In the genomic region with DNA sequence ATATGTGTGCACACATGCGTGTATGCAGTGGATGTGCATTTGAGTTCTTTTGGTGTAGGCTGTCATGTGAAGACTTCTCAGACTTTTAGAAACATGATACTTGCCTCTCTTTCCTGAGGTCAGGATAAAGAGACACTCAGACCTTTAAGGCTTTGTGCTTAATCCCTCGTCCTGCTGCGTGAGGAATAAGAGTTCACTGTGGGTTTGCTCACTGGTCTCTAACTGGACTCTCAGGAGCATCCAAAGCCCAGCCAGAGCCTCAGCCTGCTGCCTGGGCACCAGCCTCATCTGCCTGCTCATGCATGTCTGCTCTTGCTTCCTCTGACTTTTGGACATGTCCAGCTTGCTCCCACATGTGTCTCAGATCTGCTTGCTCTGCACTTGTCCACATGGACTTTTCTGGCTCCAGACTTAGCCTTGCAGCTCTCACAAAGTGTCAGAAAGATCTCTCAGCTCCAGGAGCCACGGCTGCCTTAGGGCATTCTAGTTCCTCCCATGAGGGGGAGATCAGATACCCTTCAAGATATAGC, we compare ENCODE assay signal across 19 cellular contexts.
DNase-seq lines count a peak whose midpoint lies in the region; TF ChIP-seq lines count a peak whose summit lies in the region.
"Had no signal": no experiment of that assay in that cellular context is flagged by ENCODE, and none has a peak within 500 bp of the region (broad histone marks: within the 10 kb centered on the region; RNA-seq: fewer than 3 reads in every experiment).

No MANE protein-coding gene starts in this region.

- H3K4ac ChIP-seq in trophoblast cell (ENCODE audit: low read depth, low read length), result no peak overlapping the region

- H2BK12ac ChIP-seq in trophoblast cell (ENCODE audit: low read length), result peak overlapping the region; percentile 24

- H3K9me3 ChIP-seq in WERI-Rb-1 (ENCODE audit: severe bottlenecking) (peaks cover 5% of the 10 kb centered on the region), trophoblast cell (ENCODE audit: insufficient read depth, low read depth, low read length) (peaks cover 2% of the 10 kb centered on the region)
- H3K9me3 ChIP-seq: Caco-2 had no signal

- no peak overlapping the region for H3K4me3 ChIP-seq in WERI-Rb-1 (ENCODE audit: low read depth, low read length)
- no peak overlapping the region for H3K4me3 ChIP-seq in epithelial cell of esophagus (ENCODE audit: low read length)
- H3K4me3 ChIP-seq in trophoblast cell (ENCODE audit: low read depth, low read length), result no peak overlapping the region
- H3K4me3 ChIP-seq: BLaER1 had no signal

- H4K91ac ChIP-seq in trophoblast cell (ENCODE audit: low read depth, low read length), result no peak overlapping the region

- TF ChIP-seq CTCF in WERI-Rb-1 (IDR thresholded peaks at IDR 0.05; ENCODE audit: low read depth, low read length) (no peak), epithelial cell of esophagus (IDR thresholded peaks at IDR 0.05; ENCODE audit: insufficient read depth, low read depth, low read length, missing control alignments) (no peak)

- no peak overlapping the region for H3K23ac ChIP-seq in trophoblast cell (ENCODE audit: low read length)

- peaks cover 2% of the 10 kb centered on the region for H3K79me1 ChIP-seq in trophoblast cell (ENCODE audit: low read length)

- no peak overlapping the region for H3K4me2 ChIP-seq in trophoblast cell (ENCODE audit: low read length)
- H3K4me2 ChIP-seq: BLaER1 had no signal

- no CpG with 5 or more reads among the region's 4 CpGs for WGBS in trophoblast cell (ENCODE audit: extremely low coverage, insufficient coverage, insufficient read length)

- no peaks in the 10 kb centered on the region for H3K79me2 ChIP-seq in trophoblast cell (ENCODE audit: control insufficient read depth, insufficient read depth, low read length, poor library complexity)

- DNase-seq in WERI-Rb-1 (peak; percentile 60), epithelial cell of esophagus (ENCODE audit: low read depth) (peak; percentile 81), myocyte (ENCODE audit: low read depth) (peak; percentile 43), trophoblast cell (no peak), GF-D8 (lab: John Stamatoyannopoulos, UW) (no peak), HPDE6-E6E7 (ENCODE audit: extremely low spot score) (no peak), NCI-H2081 treated with DMSO at 0.1 percent for 48 hours (lab: John Stamatoyannopoulos, UW) (no peak)
- no peak for DNase-seq in activated CD4-positive, alpha-beta T cell treated with anti-CD3 and anti-CD28 coated beads, Interleukin-2, amount 50 U/mL, for 48 hours
- DNase-seq: Caco-2; CD4-positive, alpha-beta T cell; DMS 273 treated with DMSO at 0.1 percent for 48 hours; DND-41; Karpas-422; NCI-H1417; NCI-H187; NCI-H2107; NCI-H446 treated with DMSO at 0.1 percent for 48 hours; NCI-H69 had no signal

- H2AK5ac ChIP-seq in trophoblast cell (ENCODE audit: low read length), result no peak overlapping the region

- H3K36me3 ChIP-seq in WERI-Rb-1, result no peaks in the 10 kb centered on the region
- no peaks in the 10 kb centered on the region for H3K36me3 ChIP-seq in trophoblast cell (ENCODE audit: control insufficient read depth in 1 of 2, insufficient read depth in 2 of 2, low read length in 2 of 2)
- H3K36me3 ChIP-seq: BLaER1 had no signal

- H3K27me3 ChIP-seq in WERI-Rb-1 (ENCODE audit: insufficient read depth, low read depth, severe bottlenecking) (no peaks in the 10 kb centered on the region), trophoblast cell (ENCODE audit: insufficient read depth, low read length) (no peaks in the 10 kb centered on the region)
- H3K27me3 ChIP-seq: BLaER1 had no signal

- no peaks in the 10 kb centered on the region for H3K4me1 ChIP-seq in trophoblast cell (ENCODE audit: control insufficient read depth in 1 of 2, insufficient read depth in 2 of 2, low read length in 2 of 2)
- H3K4me1 ChIP-seq: Caco-2 had no signal

- H4K8ac ChIP-seq in trophoblast cell (ENCODE audit: low read depth, low read length), result no peak overlapping the region

- no peak overlapping the region for H2BK120ac ChIP-seq in trophoblast cell (ENCODE audit: insufficient read depth, low read length, poor library complexity)

- no peak overlapping the region for H4K12ac ChIP-seq in trophoblast cell (ENCODE audit: low read depth, low read length)

- H2AFZ ChIP-seq in trophoblast cell (ENCODE audit: insufficient read depth, low read length, poor library complexity), result no peak overlapping the region

- no peak overlapping the region for H3K18ac ChIP-seq in trophoblast cell (ENCODE audit: low read length)

- no peak overlapping the region for H3K27ac ChIP-seq in WERI-Rb-1
- no peak overlapping the region for H3K27ac ChIP-seq in trophoblast cell (ENCODE audit: low read depth, low read length)
- H3K27ac ChIP-seq: BLaER1 had no signal

- H3K14ac ChIP-seq in trophoblast cell (ENCODE audit: low read length), result no peak overlapping the region

- H2BK5ac ChIP-seq in trophoblast cell (ENCODE audit: low read depth, low read length, poor library complexity), result no peak overlapping the region

- H3K9ac ChIP-seq in trophoblast cell (ENCODE audit: low read length), result no peak overlapping the region
- H3K9ac ChIP-seq: BLaER1 had no signal

Comparison
In these comparisons a context has a peak if more than half of its experiments do, and no peak if none do; other contexts are left out.
1. DNase-seq: peak in WERI-Rb-1 (single experiment), epithelial cell of esophagus (single experiment) and myocyte (single experiment); none in trophoblast cell (0 of 2), GF-D8 (single experiment), HPDE6-E6E7 (single experiment), NCI-H2081 treated with DMSO at 0.1 percent for 48 hours (single experiment) and activated CD4-positive, alpha-beta T cell treated with anti-CD3 and anti-CD28 coated beads, Interleukin-2, amount 50 U/mL, for 48 hours (0 of 2).